8 cellular contexts compared by ENCODE assay signal in the genomic region with DNA sequence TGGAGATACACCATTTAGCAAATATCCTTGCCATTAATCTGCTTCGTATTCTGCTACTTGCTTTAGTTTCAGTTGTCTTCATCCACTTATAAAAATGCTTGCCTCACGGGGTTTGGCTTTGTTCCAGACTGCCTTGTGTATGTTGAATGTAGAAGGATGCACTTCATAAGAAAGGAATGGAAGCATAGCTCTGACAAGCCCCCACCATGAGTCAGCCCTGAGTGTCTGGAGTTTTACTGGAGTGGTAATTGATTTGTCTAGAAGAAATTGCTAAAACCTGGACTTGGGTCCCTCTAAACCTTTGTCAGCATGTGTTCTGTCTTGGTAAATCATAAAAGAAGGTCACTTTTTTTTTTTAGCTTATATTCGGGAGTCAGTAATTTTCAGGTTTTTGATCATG. TPM values are rescaled to one million over a fixed set of nuclear protein-coding genes. Genes with fewer than 3 reads are reported as not detected.
A peak's percentile ranks its signal among the peaks of the same experiment; 100 is the strongest.
DNase-seq lines count a peak whose midpoint lies in the region; ATAC-seq and TF ChIP-seq lines count a peak whose summit lies in the region.

No MANE protein-coding gene starts in this region.

- peak overlapping the region; percentile 11 for H2BK5ac ChIP-seq in mesenchymal stem cell (ENCODE audit: low read depth, low read length, poor library complexity, severe bottlenecking)

- H3K14ac ChIP-seq in mesenchymal stem cell (ENCODE audit: low read length in 2 of 2) = no peak overlapping the region

- TF ChIP-seq POLR2A in gastroesophageal sphincter (IDR thresholded peaks at IDR 0.05) = no peak

- DNase-seq in DMS153 treated with DMSO at 0.1 percent for 48 hours (lab: John Stamatoyannopoulos, UW; ENCODE audit: unreplicated experiment) (peak; percentile 51), MV-4-11 (lab: John Stamatoyannopoulos, UW) (peak; percentile 11), mesenchymal stem cell (peak; percentile 100), posterior cingulate gyrus (no peak)
- DNase-seq in activated CD8-positive, alpha-beta T cell treated with anti-CD3 and anti-CD28 coated beads for 36 hours = peak; percentile 46

- H3K4ac ChIP-seq in mesenchymal stem cell (ENCODE audit: low read depth in 1 of 2, low read length in 2 of 2) = no peak overlapping the region

- no peak overlapping the region for H3K18ac ChIP-seq in mesenchymal stem cell (ENCODE audit: low read depth in 1 of 2, low read length in 2 of 2)

- WGBS in mesenchymal stem cell = 0% methylated on average over 2 of the region's 3 CpGs
- WGBS in gastroesophageal sphincter (ENCODE audit: low coverage in 1 of 2), 2 donors = 32 to 80% methylated on average over 1 to 3 of the region's 3 CpGs

- H3K4me3 ChIP-seq in mesenchymal stem cell (ENCODE audit: insufficient read depth in 1 of 2, low read depth in 1 of 2, low read length in 2 of 2) (peak overlapping the region in 1 of 2 experiments; percentile 25), gastroesophageal sphincter (no peak overlapping the region)

- intact Hi-C loops in activated CD8-positive, alpha-beta T cell treated with anti-CD3 and anti-CD28 coated beads for 36 hours (cut with micrococcal nuclease) = loop anchor here (5.0 kb wide), 1 partner anchor 845 kb away; no protein-coding TSS in a partner anchor
- intact Hi-C loops in posterior cingulate gyrus (cut with DNase I) = no loop called here

- no peak overlapping the region for H3K27ac Mint-ChIP-seq in activated CD8-positive, alpha-beta T cell treated with anti-CD3 and anti-CD28 coated beads for 36 hours

- H3K9me3 Mint-ChIP-seq in activated CD8-positive, alpha-beta T cell treated with anti-CD3 and anti-CD28 coated beads for 36 hours = peaks cover 3% of the 10 kb centered on the region

- H4K91ac ChIP-seq in mesenchymal stem cell (ENCODE audit: low read length) = no peak overlapping the region

- H2AFZ ChIP-seq in mesenchymal stem cell (ENCODE audit: low read depth, low read length) = no peak overlapping the region

- CTCF ChIA-PET in activated CD8-positive, alpha-beta T cell treated with anti-CD3 and anti-CD28 coated beads for 36 hours (lab: Charles Lee) = interaction anchor here (0.7 to 7.7 kb wide), 8 partner anchors 24 to 846 kb away, joined by 3 to 188 read pairs (median 8); no protein-coding TSS in a partner anchor

- H4K8ac ChIP-seq in mesenchymal stem cell (ENCODE audit: low read length) = no peak overlapping the region

- no peaks in the 10 kb centered on the region for H3K36me3 ChIP-seq in mesenchymal stem cell (ENCODE audit: control insufficient read depth in 1 of 2, insufficient read depth in 2 of 2, low read depth in 1 of 2, low read length in 2 of 2)
- no peaks in the 10 kb centered on the region for H3K36me3 ChIP-seq in gastroesophageal sphincter

- H3K27me3 ChIP-seq in mesenchymal stem cell (ENCODE audit: control insufficient read depth in 1 of 2, insufficient read depth in 1 of 2, low read length in 2 of 2) (no peaks in the 10 kb centered on the region), gastroesophageal sphincter (peaks cover 3% of the 10 kb centered on the region)

- no peak overlapping the region for H3K23ac ChIP-seq in mesenchymal stem cell (ENCODE audit: low read length in 2 of 2)

- H3K4me1 ChIP-seq in mesenchymal stem cell (ENCODE audit: control insufficient read depth, insufficient read depth, low read depth, low read length) = peaks cover 5% of the 10 kb centered on the region
- no peaks in the 10 kb centered on the region for H3K4me1 ChIP-seq in gastroesophageal sphincter

- no peak overlapping the region for H3K4me2 ChIP-seq in mesenchymal stem cell (ENCODE audit: low read length, poor library complexity, severe bottlenecking)

- POLR2A ChIA-PET in activated CD8-positive, alpha-beta T cell treated with anti-CD3 and anti-CD28 coated beads for 36 hours (lab: Charles Lee) = interaction anchor here (0.7 kb wide), 2 partner anchors 61 to 129 kb away, joined by 3 read pairs; no protein-coding TSS in a partner anchor

- no peak overlapping the region for H2BK15ac ChIP-seq in mesenchymal stem cell (ENCODE audit: low read depth, poor library complexity, severe bottlenecking)

- H3K27ac ChIP-seq in mesenchymal stem cell (ENCODE audit: low read length, poor library complexity, severe bottlenecking) (peak overlapping the region; percentile 91), gastroesophageal sphincter (no peak overlapping the region)

- H2BK120ac ChIP-seq in mesenchymal stem cell (ENCODE audit: low read depth, low read length) = no peak overlapping the region

- no peak for ATAC-seq in activated CD8-positive, alpha-beta T cell treated with anti-CD3 and anti-CD28 coated beads for 36 hours
- ATAC-seq in HG02973 (IDR thresholded peaks at IDR 0.05; ENCODE audit: unreplicated experiment) (no peak), gastroesophageal sphincter (no peak), HG02642 (IDR thresholded peaks at IDR 0.05; ENCODE audit: poor library complexity, unreplicated experiment) (no peak)

- H3K9me3 ChIP-seq in mesenchymal stem cell (ENCODE audit: control insufficient read depth, low read length) (no peaks in the 10 kb centered on the region), gastroesophageal sphincter (no peaks in the 10 kb centered on the region)

- TF ChIP-seq EP300 in gastroesophageal sphincter (IDR thresholded peaks at IDR 0.05) = no peak

- H3K9ac ChIP-seq in mesenchymal stem cell (ENCODE audit: low read length) = peak overlapping the region; percentile 71

- H3K4me1 Mint-ChIP-seq in activated CD8-positive, alpha-beta T cell treated with anti-CD3 and anti-CD28 coated beads for 36 hours (ENCODE audit: low read depth) = peaks cover 57% of the 10 kb centered on the region

- no peak overlapping the region for H3K4me3 Mint-ChIP-seq in activated CD8-positive, alpha-beta T cell treated with anti-CD3 and anti-CD28 coated beads for 36 hours

- H2AK5ac ChIP-seq in mesenchymal stem cell (ENCODE audit: low read length, severe bottlenecking) = no peak overlapping the region

- no peaks in the 10 kb centered on the region for H3K79me1 ChIP-seq in mesenchymal stem cell (replicated peaks; ENCODE audit: low read length, poor library complexity, severe bottlenecking)

- peaks cover 13% of the 10 kb centered on the region for H3K27me3 Mint-ChIP-seq in activated CD8-positive, alpha-beta T cell treated with anti-CD3 and anti-CD28 coated beads for 36 hours

- no peak overlapping the region for H2BK12ac ChIP-seq in mesenchymal stem cell (ENCODE audit: low read length in 2 of 2)

- H3K36me3 Mint-ChIP-seq in activated CD8-positive, alpha-beta T cell treated with anti-CD3 and anti-CD28 coated beads for 36 hours (ENCODE audit: low read depth) = no peaks in the 10 kb centered on the region

- no peak for TF ChIP-seq CTCF in activated CD8-positive, alpha-beta T cell treated with anti-CD3 and anti-CD28 coated beads for 36 hours (IDR thresholded peaks at IDR 0.05)
- no peak for TF ChIP-seq CTCF in gastroesophageal sphincter (IDR thresholded peaks at IDR 0.05)

RNA-seq across cellular contexts. Expression of a gene that starts 4.6 kb away (rescaled TPM):
- under 1 TPM in 1 of 2 experiments, not detected in 1; 0.65 TPM for total RNA-seq in activated CD8-positive, alpha-beta T cell treated with anti-CD3 and anti-CD28 coated beads for 36 hours
- polyA plus RNA-seq in mesenchymal stem cell (2013, experiment 1 of 2) = not detected
- polyA plus RNA-seq in mesenchymal stem cell (2013, experiment 2 of 2) = not detected
- not detected for total RNA-seq in gastroesophageal sphincter

RNA-seq across cellular contexts. Expression of a gene that starts 19.8 kb away (rescaled TPM):
- total RNA-seq in activated CD8-positive, alpha-beta T cell treated with anti-CD3 and anti-CD28 coated beads for 36 hours = not detected
- polyA plus RNA-seq in mesenchymal stem cell (2013, experiment 1 of 2) = not detected
- not detected for polyA plus RNA-seq in mesenchymal stem cell (2013, experiment 2 of 2)
- total RNA-seq in gastroesophageal sphincter = not detected

Comparison
In these comparisons a context has a peak if more than half of its experiments do, and no peak if none do; other contexts are left out.
1. DNase-seq: peak in DMS153 treated with DMSO at 0.1 percent for 48 hours (single experiment), MV-4-11 (single experiment), activated CD8-positive, alpha-beta T cell treated with anti-CD3 and anti-CD28 coated beads for 36 hours (single experiment) and mesenchymal stem cell (single experiment); none in posterior cingulate gyrus (0 of 10).